In the genomic region with DNA sequence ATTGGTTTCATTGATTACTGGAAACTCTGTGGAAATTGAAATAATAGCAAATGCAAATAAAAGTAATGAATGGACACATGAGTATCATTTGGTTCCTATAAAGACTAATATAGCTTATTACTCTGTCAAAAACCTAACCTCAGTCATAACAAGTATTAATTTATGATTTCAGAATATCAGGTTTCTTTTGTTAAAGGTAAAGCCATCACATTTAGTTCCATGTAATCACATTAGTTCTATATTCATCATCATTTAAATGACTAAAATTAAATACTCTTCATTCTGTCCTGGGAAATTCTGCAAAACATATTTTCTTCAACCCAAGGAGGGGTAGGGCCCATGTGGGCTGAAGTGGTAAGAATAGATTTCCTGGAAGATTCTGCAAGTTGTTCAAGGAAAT, we compare ENCODE assay signal across 25 cellular contexts.
"Had no signal": no experiment of that assay in that cellular context is flagged by ENCODE, and none has a peak within 500 bp of the region (broad histone marks: within the 10 kb centered on the region; RNA-seq: fewer than 3 reads in every experiment).

No MANE protein-coding gene starts in this region.

- H3K9me3 ChIP-seq: colonic mucosa, esophagus muscularis mucosa, esophagus squamous epithelium, gastrocnemius medialis, gastroesophageal sphincter, heart left ventricle, heart right ventricle had no signal

- H2AFZ ChIP-seq: hepatocyte had no signal

- H3K79me2 ChIP-seq: hepatocyte had no signal

- H3K4me2 ChIP-seq: hepatocyte had no signal

- H3K36me3 ChIP-seq: colonic mucosa, esophagus muscularis mucosa, esophagus squamous epithelium, gastrocnemius medialis, gastroesophageal sphincter, heart left ventricle, heart right ventricle had no signal

- H3K4me3 ChIP-seq: colonic mucosa, coronary artery, dorsolateral prefrontal cortex, esophagus muscularis mucosa, esophagus squamous epithelium, gastrocnemius medialis, gastroesophageal sphincter, heart left ventricle, heart right ventricle, hepatocyte had no signal

- DNase-seq: colonic mucosa; cortex of kidney; dermis blood vessel endothelial cell; dorsolateral prefrontal cortex; effector CD4-positive, alpha-beta T cell; effector CD8-positive, alpha-beta T cell; effector memory CD4-positive, alpha-beta T cell; effector memory CD8-positive, alpha-beta T cell; endodermal cell; erythroblast; esophagus squamous epithelium; foreskin fibroblast; foreskin keratinocyte; foreskin melanocyte; gastrocnemius medialis; glutamatergic neuron; head of caudate nucleus; heart left ventricle; heart right ventricle had no signal

- ATAC-seq: effector memory CD8-positive, alpha-beta T cell; esophagus mucosa; foreskin keratinocyte; gastrocnemius medialis; gastroesophageal sphincter; heart left ventricle; heart right ventricle had no signal

- H3K27me3 ChIP-seq: colonic mucosa, esophagus muscularis mucosa, esophagus squamous epithelium, foreskin keratinocyte, gastrocnemius medialis, gastroesophageal sphincter, heart right ventricle, hepatocyte had no signal

- H3K27ac ChIP-seq: colonic mucosa, coronary artery, dorsolateral prefrontal cortex, epithelial cell of prostate, esophagus muscularis mucosa, esophagus squamous epithelium, foreskin keratinocyte, gastrocnemius medialis, gastroesophageal sphincter, heart left ventricle, heart right ventricle, hepatocyte had no signal

- H3K4me1 ChIP-seq: colonic mucosa, esophagus squamous epithelium, foreskin keratinocyte, gastrocnemius medialis, gastroesophageal sphincter, heart left ventricle, heart right ventricle had no signal
